In the genomic region with DNA sequence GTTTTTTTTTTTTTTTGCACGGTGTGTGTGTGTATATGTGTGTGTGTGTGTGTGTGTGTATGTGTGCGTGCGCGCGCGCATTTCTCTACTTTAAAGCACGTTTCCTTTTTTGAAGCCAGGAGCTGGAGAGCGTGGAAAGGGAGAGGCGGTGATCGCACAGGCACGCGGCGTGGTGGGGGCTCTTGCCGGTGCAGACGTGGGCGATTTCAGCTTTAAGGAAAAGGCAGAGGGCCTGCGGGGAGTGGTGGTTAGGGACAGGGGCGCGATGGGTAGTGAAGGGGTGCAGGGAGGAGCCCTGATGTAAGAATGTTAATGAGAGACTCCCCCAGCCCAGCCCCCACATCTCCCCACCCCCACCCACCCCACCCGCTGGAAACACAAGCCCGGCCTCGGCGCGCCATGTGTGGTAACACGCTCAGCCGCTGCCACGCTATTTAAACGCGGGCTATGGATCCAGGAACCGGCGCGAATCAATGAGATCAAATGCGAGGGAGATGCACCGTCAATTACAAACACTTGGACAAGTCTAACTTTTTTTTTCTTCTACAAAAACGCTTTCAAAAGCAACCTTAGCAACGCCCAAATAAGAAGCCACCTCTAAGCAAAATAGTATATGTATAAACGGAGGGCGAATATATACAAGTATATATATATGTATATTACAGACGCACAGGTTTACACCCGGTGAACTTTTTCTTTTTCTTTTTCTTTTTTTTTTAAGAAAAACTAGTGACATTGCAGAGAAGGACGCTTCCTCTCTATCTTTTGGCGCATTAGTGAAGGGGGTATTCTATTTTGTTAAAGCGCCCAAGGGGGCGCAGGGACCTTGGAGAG, we compare ENCODE assay signal across 1 cellular context.
TF ChIP-seq lines count a peak whose summit lies in the region.

A gene with protein sequence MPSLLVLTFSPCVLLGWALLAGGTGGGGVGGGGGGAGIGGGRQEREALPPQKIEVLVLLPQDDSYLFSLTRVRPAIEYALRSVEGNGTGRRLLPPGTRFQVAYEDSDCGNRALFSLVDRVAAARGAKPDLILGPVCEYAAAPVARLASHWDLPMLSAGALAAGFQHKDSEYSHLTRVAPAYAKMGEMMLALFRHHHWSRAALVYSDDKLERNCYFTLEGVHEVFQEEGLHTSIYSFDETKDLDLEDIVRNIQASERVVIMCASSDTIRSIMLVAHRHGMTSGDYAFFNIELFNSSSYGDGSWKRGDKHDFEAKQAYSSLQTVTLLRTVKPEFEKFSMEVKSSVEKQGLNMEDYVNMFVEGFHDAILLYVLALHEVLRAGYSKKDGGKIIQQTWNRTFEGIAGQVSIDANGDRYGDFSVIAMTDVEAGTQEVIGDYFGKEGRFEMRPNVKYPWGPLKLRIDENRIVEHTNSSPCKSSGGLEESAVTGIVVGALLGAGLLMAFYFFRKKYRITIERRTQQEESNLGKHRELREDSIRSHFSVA (plus strand): TSS at position 463 of the 834 bp plus-strand sequence. CDS start 456 bp downstream, outside the sequence.

TF ChIP-seq in A549, 52 proteins besides CTCF, POLR2A, EP300 and RAD21 (continued from another document):
- TF ChIP-seq MAZ (IDR thresholded peaks at IDR 0.05; ENCODE audit: borderline replicate concordance, low read depth, low read length) = no peak
- no peak for TF ChIP-seq TP53 (CRISPR knock-in tag; IDR thresholded peaks at IDR 0.05)
- no peak for TF ChIP-seq RCOR1 (IDR thresholded peaks at IDR 0.05; ENCODE audit: low read depth, low read length)
- TF ChIP-seq, protein P1, sequence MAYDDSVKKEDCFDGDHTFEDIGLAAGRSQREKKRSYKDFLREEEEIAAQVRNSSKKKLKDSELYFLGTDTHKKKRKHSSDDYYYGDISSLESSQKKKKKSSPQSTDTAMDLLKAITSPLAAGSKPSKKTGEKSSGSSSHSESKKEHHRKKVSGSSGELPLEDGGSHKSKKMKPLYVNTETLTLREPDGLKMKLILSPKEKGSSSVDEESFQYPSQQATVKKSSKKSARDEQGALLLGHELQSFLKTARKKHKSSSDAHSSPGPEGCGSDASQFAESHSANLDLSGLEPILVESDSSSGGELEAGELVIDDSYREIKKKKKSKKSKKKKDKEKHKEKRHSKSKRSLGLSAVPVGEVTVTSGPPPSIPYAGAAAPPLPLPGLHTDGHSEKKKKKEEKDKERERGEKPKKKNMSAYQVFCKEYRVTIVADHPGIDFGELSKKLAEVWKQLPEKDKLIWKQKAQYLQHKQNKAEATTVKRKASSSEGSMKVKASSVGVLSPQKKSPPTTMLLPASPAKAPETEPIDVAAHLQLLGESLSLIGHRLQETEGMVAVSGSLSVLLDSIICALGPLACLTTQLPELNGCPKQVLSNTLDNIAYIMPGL (CRISPR knock-in tag; IDR thresholded peaks at IDR 0.05; ENCODE audit: borderline replicate concordance) = no peak
- 0 out of 3 replicates have a peak, but pooled peaks have one; percentile 0 for TF ChIP-seq SMC3 (IDR thresholded peaks at IDR 0.05)
- TF ChIP-seq EHF (CRISPR knock-in tag; IDR thresholded peaks at IDR 0.05) = no peak
- TF ChIP-seq FOSB (CRISPR knock-in tag; IDR thresholded peaks at IDR 0.05) = no peak
- TF ChIP-seq, protein P2, sequence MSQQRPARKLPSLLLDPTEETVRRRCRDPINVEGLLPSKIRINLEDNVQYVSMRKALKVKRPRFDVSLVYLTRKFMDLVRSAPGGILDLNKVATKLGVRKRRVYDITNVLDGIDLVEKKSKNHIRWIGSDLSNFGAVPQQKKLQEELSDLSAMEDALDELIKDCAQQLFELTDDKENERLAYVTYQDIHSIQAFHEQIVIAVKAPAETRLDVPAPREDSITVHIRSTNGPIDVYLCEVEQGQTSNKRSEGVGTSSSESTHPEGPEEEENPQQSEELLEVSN (IDR thresholded peaks at IDR 0.05; ENCODE audit: borderline replicate concordance, low read depth) = peak; percentile 85
